In the genomic region with DNA sequence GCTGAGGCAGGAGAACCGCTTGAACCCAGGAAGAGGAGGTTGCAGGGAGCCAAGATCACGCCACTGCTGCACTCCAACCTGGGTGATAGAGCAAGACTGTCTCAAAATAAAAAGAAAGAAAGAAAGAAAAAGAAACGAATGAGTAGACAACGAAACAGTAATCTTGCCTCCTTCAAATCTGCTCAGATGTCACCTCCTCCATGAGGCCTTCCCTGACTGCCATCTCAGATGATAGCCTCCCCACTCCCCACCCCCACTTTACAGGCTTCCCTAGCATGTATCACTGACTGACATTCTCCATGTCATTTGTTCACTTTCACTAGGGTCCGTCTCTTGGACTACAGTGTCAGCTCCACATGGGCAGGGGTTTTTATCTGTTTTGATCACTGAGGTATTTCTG, we compare ENCODE assay signal across 2 cellular contexts.
TF ChIP-seq lines count a peak whose summit lies in the region.

No MANE protein-coding gene starts in this region.

TF ChIP-seq in HepG2, 621 proteins besides CTCF, POLR2A, EP300 and RAD21:
- TF ChIP-seq ZFP36 (IDR thresholded peaks at IDR 0.05; ENCODE audit: borderline replicate concordance, low read depth, low read length, partially characterized antibody) (peak; percentile 71), RFXAP (CRISPR knock-in tag; IDR thresholded peaks at IDR 0.05; ENCODE audit: borderline replicate concordance) (no peak), ZNF235 (CRISPR knock-in tag; IDR thresholded peaks at IDR 0.05; ENCODE audit: borderline replicate concordance) (no peak), ZBTB7B (CRISPR knock-in tag; IDR thresholded peaks at IDR 0.05) (no peak), HOXA9 (CRISPR knock-in tag; IDR thresholded peaks at IDR 0.05; ENCODE audit: borderline replicate concordance) (no peak), KDM2A (CRISPR knock-in tag; IDR thresholded peaks at IDR 0.05; ENCODE audit: borderline replicate concordance, low read depth) (no peak), SALL2 (CRISPR knock-in tag; IDR thresholded peaks at IDR 0.05) (no peak), DNMT3B (CRISPR knock-in tag; conservative IDR thresholded peaks at IDR 0.05) (no peak), ZNF839 (CRISPR knock-in tag; IDR thresholded peaks at IDR 0.05; ENCODE audit: borderline replicate concordance) (no peak), HOXA7 (CRISPR knock-in tag; IDR thresholded peaks at IDR 0.05) (0 out of 2 replicates have a peak, but pooled peaks have one; percentile 6), SOX6 (IDR thresholded peaks at IDR 0.05) (no peak), SOX6 (CRISPR knock-in tag; IDR thresholded peaks at IDR 0.05) (no peak), ZSCAN31 (CRISPR knock-in tag; IDR thresholded peaks at IDR 0.05; ENCODE audit: low read depth) (0 out of 2 replicates have a peak, but pooled peaks have one; percentile 20), ARNT2 (CRISPR knock-in tag; IDR thresholded peaks at IDR 0.05; ENCODE audit: low read depth) (no peak)
- TF ChIP-seq, protein P1, sequence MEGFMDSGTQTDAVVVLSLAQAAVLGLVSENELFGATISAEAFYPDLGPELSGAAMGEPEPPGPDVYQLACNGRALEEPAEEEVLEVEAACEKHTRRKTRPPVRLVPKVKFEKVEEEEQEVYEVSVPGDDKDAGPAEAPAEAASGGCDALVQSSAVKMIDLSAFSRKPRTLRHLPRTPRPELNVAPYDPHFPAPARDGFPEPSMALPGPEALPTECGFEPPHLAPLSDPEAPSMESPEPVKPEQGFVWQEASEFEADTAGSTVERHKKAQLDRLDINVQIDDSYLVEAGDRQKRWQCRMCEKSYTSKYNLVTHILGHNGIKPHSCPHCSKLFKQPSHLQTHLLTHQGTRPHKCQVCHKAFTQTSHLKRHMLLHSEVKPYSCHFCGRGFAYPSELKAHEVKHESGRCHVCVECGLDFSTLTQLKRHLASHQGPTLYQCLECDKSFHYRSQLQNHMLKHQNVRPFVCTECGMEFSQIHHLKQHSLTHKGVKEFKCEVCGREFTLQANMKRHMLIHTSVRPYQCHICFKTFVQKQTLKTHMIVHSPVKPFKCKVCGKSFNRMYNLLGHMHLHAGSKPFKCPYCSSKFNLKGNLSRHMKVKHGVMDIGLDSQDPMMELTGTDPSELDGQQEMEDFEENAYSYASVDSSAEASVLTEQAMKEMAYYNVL (CRISPR knock-in tag; IDR thresholded peaks at IDR 0.05; ENCODE audit: borderline replicate concordance), result no peak
- TF ChIP-seq, protein P2, sequence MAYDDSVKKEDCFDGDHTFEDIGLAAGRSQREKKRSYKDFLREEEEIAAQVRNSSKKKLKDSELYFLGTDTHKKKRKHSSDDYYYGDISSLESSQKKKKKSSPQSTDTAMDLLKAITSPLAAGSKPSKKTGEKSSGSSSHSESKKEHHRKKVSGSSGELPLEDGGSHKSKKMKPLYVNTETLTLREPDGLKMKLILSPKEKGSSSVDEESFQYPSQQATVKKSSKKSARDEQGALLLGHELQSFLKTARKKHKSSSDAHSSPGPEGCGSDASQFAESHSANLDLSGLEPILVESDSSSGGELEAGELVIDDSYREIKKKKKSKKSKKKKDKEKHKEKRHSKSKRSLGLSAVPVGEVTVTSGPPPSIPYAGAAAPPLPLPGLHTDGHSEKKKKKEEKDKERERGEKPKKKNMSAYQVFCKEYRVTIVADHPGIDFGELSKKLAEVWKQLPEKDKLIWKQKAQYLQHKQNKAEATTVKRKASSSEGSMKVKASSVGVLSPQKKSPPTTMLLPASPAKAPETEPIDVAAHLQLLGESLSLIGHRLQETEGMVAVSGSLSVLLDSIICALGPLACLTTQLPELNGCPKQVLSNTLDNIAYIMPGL (CRISPR knock-in tag; IDR thresholded peaks at IDR 0.05; ENCODE audit: borderline replicate concordance in 1 of 2, low read depth in 1 of 2), result no peak
- TF ChIP-seq, protein P3, sequence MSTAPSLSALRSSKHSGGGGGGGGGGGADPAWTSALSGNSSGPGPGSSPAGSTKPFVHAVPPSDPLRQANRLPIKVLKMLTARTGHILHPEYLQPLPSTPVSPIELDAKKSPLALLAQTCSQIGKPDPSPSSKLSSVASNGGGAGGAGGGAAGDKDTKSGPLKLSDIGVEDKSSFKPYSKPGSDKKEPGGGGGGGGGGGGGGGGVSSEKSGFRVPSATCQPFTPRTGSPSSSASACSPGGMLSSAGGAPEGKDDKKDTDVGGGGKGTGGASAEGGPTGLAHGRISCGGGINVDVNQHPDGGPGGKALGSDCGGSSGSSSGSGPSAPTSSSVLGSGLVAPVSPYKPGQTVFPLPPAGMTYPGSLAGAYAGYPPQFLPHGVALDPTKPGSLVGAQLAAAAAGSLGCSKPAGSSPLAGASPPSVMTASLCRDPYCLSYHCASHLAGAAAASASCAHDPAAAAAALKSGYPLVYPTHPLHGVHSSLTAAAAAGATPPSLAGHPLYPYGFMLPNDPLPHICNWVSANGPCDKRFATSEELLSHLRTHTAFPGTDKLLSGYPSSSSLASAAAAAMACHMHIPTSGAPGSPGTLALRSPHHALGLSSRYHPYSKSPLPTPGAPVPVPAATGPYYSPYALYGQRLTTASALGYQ (CRISPR knock-in tag; IDR thresholded peaks at IDR 0.05), result no peak

TF ChIP-seq in K562, 482 proteins besides CTCF, POLR2A, EP300 and RAD21:
- TF ChIP-seq FOXP1 (CRISPR knock-in tag; IDR thresholded peaks at IDR 0.05) (no peak), ZNF644 (tag; IDR thresholded peaks at IDR 0.05; ENCODE audit: low read depth) (no peak), ZNF75A (CRISPR knock-in tag; IDR thresholded peaks at IDR 0.05) (no peak), GABPA (tag; conservative IDR thresholded peaks at IDR 0.05; ENCODE audit: low read depth) (no peak), CCAR2 (IDR thresholded peaks at IDR 0.05; ENCODE audit: low read depth, low read length) (no peak), RBM25 (IDR thresholded peaks at IDR 0.05; ENCODE audit: low read depth, low read length, severe bottlenecking) (peak; percentile 96), ZNF584 (CRISPR knock-in tag; IDR thresholded peaks at IDR 0.05; ENCODE audit: low read depth) (no peak), PHF8 (IDR thresholded peaks at IDR 0.05; ENCODE audit: borderline replicate concordance, low read length) (no peak), ZNF124 (CRISPR knock-in tag; IDR thresholded peaks at IDR 0.05) (no peak), ZNF121 (CRISPR knock-in tag; conservative IDR thresholded peaks at IDR 0.05) (no peak), HNRNPUL1 (IDR thresholded peaks at IDR 0.05; ENCODE audit: low read length) (no peak), RCOR1 (IDR thresholded peaks at IDR 0.05; ENCODE audit: borderline replicate concordance in 1 of 2, low read depth in 2 of 2, low read length in 2 of 2) (peak in 1 of 2 experiments; percentile 50; a peak in 1 of 4 replicates), RNF2 (IDR thresholded peaks at IDR 0.05) (no peak), KDM1A (IDR thresholded peaks at IDR 0.05) (peak; percentile 66 to 73), SRF (CRISPR knock-in tag; IDR thresholded peaks at IDR 0.05) (no peak), ZFP36 (IDR thresholded peaks at IDR 0.05; ENCODE audit: low read depth, low read length, partially characterized antibody) (peak; percentile 99), ZNF785 (CRISPR knock-in tag; IDR thresholded peaks at IDR 0.05) (no peak), SMARCA5 (IDR thresholded peaks at IDR 0.05) (peak; percentile 93), CHD4 (IDR thresholded peaks at IDR 0.05; ENCODE audit: insufficient read depth, insufficient replicate concordance, low read depth, low read length, poor library complexity, severe bottlenecking) (peak; percentile 46), TAF9B (IDR thresholded peaks at IDR 0.05; ENCODE audit: partially characterized antibody) (no peak), FOS (IDR thresholded peaks at IDR 0.05; ENCODE audit: extremely low read depth, insufficient read length) (no peak), BACH1 (tag; IDR thresholded peaks at IDR 0.05) (no peak), PTBP1 (IDR thresholded peaks at IDR 0.05; ENCODE audit: low read depth, low read length) (peak; percentile 75; the same call in 1 of the 2 replicates), ZNF232 (CRISPR knock-in tag; IDR thresholded peaks at IDR 0.05) (no peak), SIN3B (IDR thresholded peaks at IDR 0.05; ENCODE audit: low read depth) (no peak), TCF3 (CRISPR knock-in tag; IDR thresholded peaks at IDR 0.05) (no peak), ZNF224 (CRISPR knock-in tag; IDR thresholded peaks at IDR 0.05) (no peak), HDAC2 (IDR thresholded peaks at IDR 0.05) (peak; percentile 65; the same call in 1 of the 2 replicates), BCOR (IDR thresholded peaks at IDR 0.05) (peak; percentile 95), SMARCE1 (IDR thresholded peaks at IDR 0.05) (no peak), PHTF2 (CRISPR knock-in tag; IDR thresholded peaks at IDR 0.05) (no peak), ZNF436 (CRISPR knock-in tag; IDR thresholded peaks at IDR 0.05) (peak; percentile 91), PCBP1 (IDR thresholded peaks at IDR 0.05; ENCODE audit: low read depth, low read length, poor library complexity, severe bottlenecking) (no peak), TAF7 (tag; IDR thresholded peaks at IDR 0.05) (no peak), SRSF7 (optimal IDR thresholded peaks at IDR 0.05; ENCODE audit: low read depth, low read length) (no peak), YBX1 (IDR thresholded peaks at IDR 0.05) (no peak)
- TF ChIP-seq, protein P4, sequence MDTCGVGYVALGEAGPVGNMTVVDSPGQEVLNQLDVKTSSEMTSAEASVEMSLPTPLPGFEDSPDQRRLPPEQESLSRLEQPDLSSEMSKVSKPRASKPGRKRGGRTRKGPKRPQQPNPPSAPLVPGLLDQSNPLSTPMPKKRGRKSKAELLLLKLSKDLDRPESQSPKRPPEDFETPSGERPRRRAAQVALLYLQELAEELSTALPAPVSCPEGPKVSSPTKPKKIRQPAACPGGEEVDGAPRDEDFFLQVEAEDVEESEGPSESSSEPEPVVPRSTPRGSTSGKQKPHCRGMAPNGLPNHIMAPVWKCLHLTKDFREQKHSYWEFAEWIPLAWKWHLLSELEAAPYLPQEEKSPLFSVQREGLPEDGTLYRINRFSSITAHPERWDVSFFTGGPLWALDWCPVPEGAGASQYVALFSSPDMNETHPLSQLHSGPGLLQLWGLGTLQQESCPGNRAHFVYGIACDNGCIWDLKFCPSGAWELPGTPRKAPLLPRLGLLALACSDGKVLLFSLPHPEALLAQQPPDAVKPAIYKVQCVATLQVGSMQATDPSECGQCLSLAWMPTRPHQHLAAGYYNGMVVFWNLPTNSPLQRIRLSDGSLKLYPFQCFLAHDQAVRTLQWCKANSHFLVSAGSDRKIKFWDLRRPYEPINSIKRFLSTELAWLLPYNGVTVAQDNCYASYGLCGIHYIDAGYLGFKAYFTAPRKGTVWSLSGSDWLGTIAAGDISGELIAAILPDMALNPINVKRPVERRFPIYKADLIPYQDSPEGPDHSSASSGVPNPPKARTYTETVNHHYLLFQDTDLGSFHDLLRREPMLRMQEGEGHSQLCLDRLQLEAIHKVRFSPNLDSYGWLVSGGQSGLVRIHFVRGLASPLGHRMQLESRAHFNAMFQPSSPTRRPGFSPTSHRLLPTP (IDR thresholded peaks at IDR 0.05; ENCODE audit: borderline replicate concordance, extremely low read depth, insufficient read length), result peak; percentile 32
- TF ChIP-seq, protein P5, sequence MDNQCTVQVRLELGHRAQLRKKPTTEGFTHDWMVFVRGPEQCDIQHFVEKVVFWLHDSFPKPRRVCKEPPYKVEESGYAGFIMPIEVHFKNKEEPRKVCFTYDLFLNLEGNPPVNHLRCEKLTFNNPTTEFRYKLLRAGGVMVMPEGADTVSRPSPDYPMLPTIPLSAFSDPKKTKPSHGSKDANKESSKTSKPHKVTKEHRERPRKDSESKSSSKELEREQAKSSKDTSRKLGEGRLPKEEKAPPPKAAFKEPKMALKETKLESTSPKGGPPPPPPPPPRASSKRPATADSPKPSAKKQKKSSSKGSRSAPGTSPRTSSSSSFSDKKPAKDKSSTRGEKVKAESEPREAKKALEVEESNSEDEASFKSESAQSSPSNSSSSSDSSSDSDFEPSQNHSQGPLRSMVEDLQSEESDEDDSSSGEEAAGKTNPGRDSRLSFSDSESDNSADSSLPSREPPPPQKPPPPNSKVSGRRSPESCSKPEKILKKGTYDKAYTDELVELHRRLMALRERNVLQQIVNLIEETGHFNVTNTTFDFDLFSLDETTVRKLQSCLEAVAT (IDR thresholded peaks at IDR 0.05), result no peak
- TF ChIP-seq, protein P6, sequence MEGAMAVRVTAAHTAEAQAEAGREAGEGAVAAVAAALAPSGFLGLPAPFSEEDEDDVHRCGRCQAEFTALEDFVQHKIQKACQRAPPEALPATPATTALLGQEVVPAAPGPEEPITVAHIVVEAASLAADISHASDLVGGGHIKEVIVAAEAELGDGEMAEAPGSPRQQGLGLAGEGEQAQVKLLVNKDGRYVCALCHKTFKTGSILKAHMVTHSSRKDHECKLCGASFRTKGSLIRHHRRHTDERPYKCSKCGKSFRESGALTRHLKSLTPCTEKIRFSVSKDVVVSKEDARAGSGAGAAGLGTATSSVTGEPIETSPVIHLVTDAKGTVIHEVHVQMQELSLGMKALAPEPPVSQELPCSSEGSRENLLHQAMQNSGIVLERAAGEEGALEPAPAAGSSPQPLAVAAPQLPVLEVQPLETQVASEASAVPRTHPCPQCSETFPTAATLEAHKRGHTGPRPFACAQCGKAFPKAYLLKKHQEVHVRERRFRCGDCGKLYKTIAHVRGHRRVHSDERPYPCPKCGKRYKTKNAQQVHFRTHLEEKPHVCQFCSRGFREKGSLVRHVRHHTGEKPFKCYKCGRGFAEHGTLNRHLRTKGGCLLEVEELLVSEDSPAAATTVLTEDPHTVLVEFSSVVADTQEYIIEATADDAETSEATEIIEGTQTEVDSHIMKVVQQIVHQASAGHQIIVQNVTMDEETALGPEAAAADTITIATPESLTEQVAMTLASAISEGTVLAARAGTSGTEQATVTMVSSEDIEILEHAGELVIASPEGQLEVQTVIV (CRISPR knock-in tag; IDR thresholded peaks at IDR 0.05; ENCODE audit: borderline replicate concordance), result no peak
- TF ChIP-seq, protein P7, sequence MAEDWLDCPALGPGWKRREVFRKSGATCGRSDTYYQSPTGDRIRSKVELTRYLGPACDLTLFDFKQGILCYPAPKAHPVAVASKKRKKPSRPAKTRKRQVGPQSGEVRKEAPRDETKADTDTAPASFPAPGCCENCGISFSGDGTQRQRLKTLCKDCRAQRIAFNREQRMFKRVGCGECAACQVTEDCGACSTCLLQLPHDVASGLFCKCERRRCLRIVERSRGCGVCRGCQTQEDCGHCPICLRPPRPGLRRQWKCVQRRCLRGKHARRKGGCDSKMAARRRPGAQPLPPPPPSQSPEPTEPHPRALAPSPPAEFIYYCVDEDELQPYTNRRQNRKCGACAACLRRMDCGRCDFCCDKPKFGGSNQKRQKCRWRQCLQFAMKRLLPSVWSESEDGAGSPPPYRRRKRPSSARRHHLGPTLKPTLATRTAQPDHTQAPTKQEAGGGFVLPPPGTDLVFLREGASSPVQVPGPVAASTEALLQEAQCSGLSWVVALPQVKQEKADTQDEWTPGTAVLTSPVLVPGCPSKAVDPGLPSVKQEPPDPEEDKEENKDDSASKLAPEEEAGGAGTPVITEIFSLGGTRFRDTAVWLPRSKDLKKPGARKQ (CRISPR knock-in tag; IDR thresholded peaks at IDR 0.05), result no peak
- TF ChIP-seq, protein P8, sequence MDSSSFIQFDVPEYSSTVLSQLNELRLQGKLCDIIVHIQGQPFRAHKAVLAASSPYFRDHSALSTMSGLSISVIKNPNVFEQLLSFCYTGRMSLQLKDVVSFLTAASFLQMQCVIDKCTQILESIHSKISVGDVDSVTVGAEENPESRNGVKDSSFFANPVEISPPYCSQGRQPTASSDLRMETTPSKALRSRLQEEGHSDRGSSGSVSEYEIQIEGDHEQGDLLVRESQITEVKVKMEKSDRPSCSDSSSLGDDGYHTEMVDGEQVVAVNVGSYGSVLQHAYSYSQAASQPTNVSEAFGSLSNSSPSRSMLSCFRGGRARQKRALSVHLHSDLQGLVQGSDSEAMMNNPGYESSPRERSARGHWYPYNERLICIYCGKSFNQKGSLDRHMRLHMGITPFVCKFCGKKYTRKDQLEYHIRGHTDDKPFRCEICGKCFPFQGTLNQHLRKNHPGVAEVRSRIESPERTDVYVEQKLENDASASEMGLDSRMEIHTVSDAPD (CRISPR knock-in tag; IDR thresholded peaks at IDR 0.05), result no peak
TF ChIP-seq in K562: peak in this region for 11.
